8 cellular contexts compared by ENCODE assay signal in the genomic region with DNA sequence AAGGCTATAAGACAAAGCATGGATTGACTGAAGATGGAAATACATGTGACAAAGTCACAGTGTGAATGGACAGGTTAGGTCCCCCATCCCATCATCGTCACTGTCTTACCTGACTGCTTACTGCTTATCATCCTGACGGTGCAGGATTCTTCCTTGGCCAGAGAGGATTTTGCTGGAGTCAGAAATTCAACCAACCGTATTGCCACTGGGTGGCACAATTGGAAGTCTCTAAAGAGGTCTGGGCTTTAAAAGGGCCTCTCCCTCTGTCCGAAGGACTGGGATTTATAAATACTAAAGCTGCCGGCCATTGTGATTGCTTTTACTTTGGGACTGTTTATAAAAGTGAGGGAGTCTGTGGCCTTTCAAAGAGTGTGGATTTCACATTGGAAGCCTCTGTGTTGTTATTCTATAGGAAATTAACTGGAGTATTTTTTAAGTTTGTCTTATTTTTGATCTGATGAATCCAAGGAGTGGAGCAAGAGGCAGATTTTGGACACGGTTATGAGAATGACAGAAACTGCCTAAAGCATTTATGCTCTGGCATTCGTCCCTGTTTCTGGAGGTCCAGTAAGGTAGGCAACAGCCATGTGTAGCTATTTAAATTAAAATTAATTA.
A peak's percentile ranks its signal among the peaks of the same experiment; 100 is the strongest.
DNase-seq lines count a peak whose midpoint lies in the region; ATAC-seq and TF ChIP-seq lines count a peak whose summit lies in the region.

No MANE protein-coding gene starts in this region.

- peak; percentile 57 for DNase-seq in HAP-1 (ENCODE audit: low spot score in 2 of 2)
- peak; percentile 18 for DNase-seq in NCI-H345 treated with DMSO at 0.1 percent for 48 hours (lab: John Stamatoyannopoulos, UW; ENCODE audit: unreplicated experiment)
- DNase-seq in T47D (ENCODE audit: low read depth in 1 of 2, low spot score in 1 of 2), result peak; percentile 67 to 81
- no peak for DNase-seq in kidney epithelial cell (ENCODE audit: low read depth)
- peak in 1 of 2 donors; percentile 20 for DNase-seq in uterus
- DNase-seq in NOMO-1 treated with dmso at 0.1 percent for 144 hours (lab: John Stamatoyannopoulos, UW; ENCODE audit: unreplicated experiment), result no peak

- TF ChIP-seq POLR2A in uterus (IDR thresholded peaks at IDR 0.05), result no peak

- no peaks in the 10 kb centered on the region for H3K36me3 ChIP-seq in HAP-1 (replicated peaks)
- no peaks in the 10 kb centered on the region for H3K36me3 ChIP-seq in kidney epithelial cell (ENCODE audit: control insufficient read depth, insufficient read depth, low read length)
- H3K36me3 ChIP-seq in uterus, result no peaks in the 10 kb centered on the region

- no peaks in the 10 kb centered on the region for H3K9me3 ChIP-seq in HAP-1
- no peaks in the 10 kb centered on the region for H3K9me3 ChIP-seq in uterus

- in situ Hi-C loops in HAP-1 (cut with MboI; ENCODE audit: low sequenced_read_pairs) (no loop called here), T47D (cut with HindIII; ENCODE audit: low pct_unique_long_range_greater_than_20kb, low sequenced_read_pairs) (no loop called here)

- intact Hi-C loops in uterus (cut with DNase I; ENCODE audit: low total_unique reads), result no loop called here

- H3K4me3 ChIP-seq in HAP-1 (no peak overlapping the region), kidney epithelial cell (ENCODE audit: low read depth, low read length) (no peak overlapping the region), uterus (no peak overlapping the region)

- H3K27me3 ChIP-seq in HAP-1 (ENCODE audit: low read depth), result no peaks in the 10 kb centered on the region
- H3K27me3 ChIP-seq in kidney epithelial cell (ENCODE audit: control insufficient read depth, insufficient read depth, low read length), result no peaks in the 10 kb centered on the region
- no peaks in the 10 kb centered on the region for H3K27me3 ChIP-seq in uterus

- H3K4me1 ChIP-seq in HAP-1, result peaks cover 1% of the 10 kb centered on the region
- no peaks in the 10 kb centered on the region for H3K4me1 ChIP-seq in uterus

- ATAC-seq in HG03460 (IDR thresholded peaks at IDR 0.05; ENCODE audit: unreplicated experiment) (no peak), GM19452 (IDR thresholded peaks at IDR 0.05; ENCODE audit: unreplicated experiment) (no peak)

- TF ChIP-seq CTCF in kidney epithelial cell (IDR thresholded peaks at IDR 0.05; ENCODE audit: insufficient read depth, low read length, poor library complexity, severe bottlenecking), result peak; percentile 62
- TF ChIP-seq CTCF in uterus (IDR thresholded peaks at IDR 0.05), result peak; percentile 19 to 44 (median 30)

- no peak overlapping the region for H3K27ac ChIP-seq in uterus

Comparison
In these comparisons a context has a peak if more than half of its experiments do, and no peak if none do; other contexts are left out.
1. DNase-seq: peak in HAP-1 (2 of 2), NCI-H345 treated with DMSO at 0.1 percent for 48 hours (single experiment) and T47D (2 of 2); none in kidney epithelial cell (single experiment) and NOMO-1 treated with dmso at 0.1 percent for 144 hours (single experiment).